Comparison of ENCODE assay signal across 21 cellular contexts in the genomic region with DNA sequence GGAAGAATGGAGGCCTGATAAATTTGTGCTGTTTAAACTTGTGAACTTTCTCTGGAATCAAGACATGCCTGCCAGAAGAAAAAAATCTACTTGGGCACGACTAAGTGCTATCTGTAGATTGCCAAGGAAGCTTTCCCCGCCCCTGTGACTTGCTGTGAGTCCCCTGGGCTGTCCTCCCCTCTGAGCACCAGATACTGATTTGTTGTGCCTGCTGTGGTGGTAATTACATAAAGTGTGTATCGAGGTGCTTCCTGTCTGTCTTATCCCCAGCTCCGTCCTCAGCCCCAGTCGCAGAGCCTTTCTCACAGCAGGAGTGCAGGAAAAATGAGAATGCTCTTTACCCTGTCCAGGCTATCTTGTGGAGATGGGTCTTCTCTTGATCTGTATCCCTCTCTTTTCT. TPM values are rescaled to one million over a fixed set of nuclear protein-coding genes. Genes with fewer than 3 reads are reported as not detected.
A peak's percentile ranks its signal among the peaks of the same experiment; 100 is the strongest.
DNase-seq lines count a peak whose midpoint lies in the region; ATAC-seq and TF ChIP-seq lines count a peak whose summit lies in the region.
"Had no signal": no experiment of that assay in that cellular context is flagged by ENCODE, and none has a peak within 500 bp of the region (broad histone marks: within the 10 kb centered on the region; RNA-seq: fewer than 3 reads in every experiment).

No MANE protein-coding gene starts in this region.

- H3K4me1 Mint-ChIP-seq in glutamatergic neuron (ENCODE audit: low read depth, unreplicated experiment) = peaks cover 35% of the 10 kb centered on the region
- H3K4me1 Mint-ChIP-seq in activated CD4-positive, alpha-beta memory T cell treated with anti-CD3 and anti-CD28 coated beads, Interleukin-2, amount 10 ng/mL, durations not matched to agents 7 days and 5 days = no peaks in the 10 kb centered on the region
- H3K4me1 Mint-ChIP-seq in naive thymus-derived CD8-positive, alpha-beta T cell = peaks cover 0 to 5% (median 0%) of the 10 kb centered on the region in 4 donors
- H3K4me1 Mint-ChIP-seq: activated naive CD8-positive, alpha-beta T cell treated with anti-CD3 and anti-CD28 coated beads, Interleukin-2, amount 50 U/mL, for 24 hours; activated T-helper 17 cell treated with anti-CD3 and anti-CD28 coated beads, Interleukin-2, amount 50 U/mL, for 72 hours had no signal

- H3K27me3 Mint-ChIP-seq in glutamatergic neuron (ENCODE audit: unreplicated experiment) = no peaks in the 10 kb centered on the region
- peaks cover 9% of the 10 kb centered on the region for H3K27me3 Mint-ChIP-seq in activated CD4-positive, alpha-beta memory T cell treated with anti-CD3 and anti-CD28 coated beads, Interleukin-2, amount 10 ng/mL, durations not matched to agents 7 days and 5 days
- H3K27me3 Mint-ChIP-seq in naive thymus-derived CD8-positive, alpha-beta T cell = peaks cover 0 to 28% (median 4%) of the 10 kb centered on the region in 5 donors

- POLR2A ChIA-PET in activated CD4-positive, alpha-beta memory T cell treated with anti-CD3 and anti-CD28 coated beads, Interleukin-2, amount 10 ng/mL, durations not matched to agents 7 days and 5 days (lab: Charles Lee) = no interaction called here
- POLR2A ChIA-PET in naive thymus-derived CD8-positive, alpha-beta T cell (lab: Charles Lee) = no interaction called here

- H3K27me3 ChIP-seq in sigmoid colon = no peaks in the 10 kb centered on the region
- H3K27me3 ChIP-seq: gastrocnemius medialis, left lung had no signal

- TF ChIP-seq CTCF in glutamatergic neuron (IDR thresholded peaks at IDR 0.05; ENCODE audit: partially characterized antibody, unreplicated experiment) = no peak
- no peak for TF ChIP-seq CTCF in sigmoid colon (IDR thresholded peaks at IDR 0.05)

- peaks cover 4% of the 10 kb centered on the region for H3K9me3 Mint-ChIP-seq in glutamatergic neuron (ENCODE audit: unreplicated experiment)
- no peaks in the 10 kb centered on the region for H3K9me3 Mint-ChIP-seq in activated CD4-positive, alpha-beta memory T cell treated with anti-CD3 and anti-CD28 coated beads, Interleukin-2, amount 10 ng/mL, durations not matched to agents 7 days and 5 days
- H3K9me3 Mint-ChIP-seq in naive thymus-derived CD8-positive, alpha-beta T cell = no peaks in the 10 kb centered on the region
- H3K9me3 Mint-ChIP-seq: activated naive CD8-positive, alpha-beta T cell treated with anti-CD3 and anti-CD28 coated beads, Interleukin-2, amount 50 U/mL, for 24 hours; activated T-helper 17 cell treated with anti-CD3 and anti-CD28 coated beads, Interleukin-2, amount 50 U/mL, for 72 hours had no signal

- no peak overlapping the region for H3K4me3 ChIP-seq in sigmoid colon
- H3K4me3 ChIP-seq: gastrocnemius medialis, left lung, skin epidermis had no signal

- CTCF ChIA-PET in activated CD4-positive, alpha-beta memory T cell treated with anti-CD3 and anti-CD28 coated beads, Interleukin-2, amount 10 ng/mL, durations not matched to agents 7 days and 5 days (lab: Charles Lee) = interaction anchor here (0.6 kb wide), 1 partner anchor 853 kb away, joined by 3 read pairs; no protein-coding TSS in a partner anchor

- WGBS in sigmoid colon, 2 donors = 67 to 71% methylated on average over 5 of the region's 5 CpGs

- no peak for TF ChIP-seq POLR2A in sigmoid colon (IDR thresholded peaks at IDR 0.05)

- H3K27ac Mint-ChIP-seq in glutamatergic neuron (ENCODE audit: unreplicated experiment) = peak overlapping the region; percentile 36
- H3K27ac Mint-ChIP-seq in activated CD4-positive, alpha-beta memory T cell treated with anti-CD3 and anti-CD28 coated beads, Interleukin-2, amount 10 ng/mL, durations not matched to agents 7 days and 5 days = no peak overlapping the region
- H3K27ac Mint-ChIP-seq in naive thymus-derived CD8-positive, alpha-beta T cell = no peak overlapping the region
- H3K27ac Mint-ChIP-seq: activated naive CD8-positive, alpha-beta T cell treated with anti-CD3 and anti-CD28 coated beads, Interleukin-2, amount 50 U/mL, for 24 hours; activated T-helper 17 cell treated with anti-CD3 and anti-CD28 coated beads, Interleukin-2, amount 50 U/mL, for 72 hours; T-helper 17 cell had no signal

- H3K4me1 ChIP-seq in sigmoid colon = peaks cover 0 to 93% (median 78%) of the 10 kb centered on the region in 4 donors
- H3K4me1 ChIP-seq: parathyroid adenoma had no signal

- H3K36me3 Mint-ChIP-seq in glutamatergic neuron (ENCODE audit: unreplicated experiment) = no peaks in the 10 kb centered on the region
- H3K36me3 Mint-ChIP-seq in activated CD4-positive, alpha-beta memory T cell treated with anti-CD3 and anti-CD28 coated beads, Interleukin-2, amount 10 ng/mL, durations not matched to agents 7 days and 5 days (ENCODE audit: low read depth) = no peaks in the 10 kb centered on the region
- H3K36me3 Mint-ChIP-seq in naive thymus-derived CD8-positive, alpha-beta T cell = no peaks in the 10 kb centered on the region

- intact Hi-C loops in sigmoid colon (cut with DNase I) = no loop called here

- TF ChIP-seq EP300 in sigmoid colon (IDR thresholded peaks at IDR 0.05) = no peak

- H3K27ac ChIP-seq in sigmoid colon = peak overlapping the region; percentile 54 to 82 (median 62)
- H3K27ac ChIP-seq: 22Rv1, C4-2B, epithelial cell of prostate, gastrocnemius medialis, left lung, parathyroid adenoma, skin epidermis had no signal

- no peak for ATAC-seq in naive thymus-derived CD8-positive, alpha-beta T cell
- ATAC-seq in GM19351 (IDR thresholded peaks at IDR 0.05; ENCODE audit: unreplicated experiment) = no peak
- ATAC-seq: activated naive CD8-positive, alpha-beta T cell treated with anti-CD3 and anti-CD28 coated beads, Interleukin-2, amount 50 U/mL, for 24 hours; activated T-helper 17 cell treated with anti-CD3 and anti-CD28 coated beads, Interleukin-2, amount 50 U/mL, for 72 hours; left lung; T-helper 17 cell had no signal

- no peaks in the 10 kb centered on the region for H3K36me3 ChIP-seq in sigmoid colon
- H3K36me3 ChIP-seq: gastrocnemius medialis, left lung had no signal

- no peaks in the 10 kb centered on the region for H3K9me3 ChIP-seq in sigmoid colon
- H3K9me3 ChIP-seq: gastrocnemius medialis, left lung had no signal

- DNase-seq in NCI-H2107 treated with DMSO at 0.1 percent for 48 hours (lab: John Stamatoyannopoulos, UW; ENCODE audit: unreplicated experiment) = peak; percentile 34
- DNase-seq in NCI-H2107 (lab: John Stamatoyannopoulos, UW) = no peak
- DNase-seq in NCI-H2227 treated with DMSO at 0.1 percent for 48 hours (lab: John Stamatoyannopoulos, UW) = peak; percentile 72
- peak; percentile 19 for DNase-seq in glutamatergic neuron
- DNase-seq in sigmoid colon = no peak
- no peak for DNase-seq in activated CD4-positive, alpha-beta memory T cell treated with anti-CD3 and anti-CD28 coated beads, Interleukin-2, amount 10 ng/mL, durations not matched to agents 7 days and 5 days
- DNase-seq in naive thymus-derived CD8-positive, alpha-beta T cell = no peak
- DNase-seq: activated naive CD8-positive, alpha-beta T cell treated with anti-CD3 and anti-CD28 coated beads, Interleukin-2, amount 50 U/mL, for 24 hours; gastrocnemius medialis; left lung; NCI-H1105 treated with DMSO at 0.1 percent for 48 hours; stimulated activated CD4-positive, alpha-beta T cell treated with anti-CD3 and anti-CD28 coated beads, Interleukin-4, amount 100 ng/mL, for 1 hour; substantia nigra; T-helper 17 cell had no signal

- peak overlapping the region; percentile 61 for H3K4me3 Mint-ChIP-seq in glutamatergic neuron (ENCODE audit: unreplicated experiment)
- H3K4me3 Mint-ChIP-seq in activated CD4-positive, alpha-beta memory T cell treated with anti-CD3 and anti-CD28 coated beads, Interleukin-2, amount 10 ng/mL, durations not matched to agents 7 days and 5 days = no peak overlapping the region
- H3K4me3 Mint-ChIP-seq in naive thymus-derived CD8-positive, alpha-beta T cell = no peak overlapping the region
- H3K4me3 Mint-ChIP-seq: activated naive CD8-positive, alpha-beta T cell treated with anti-CD3 and anti-CD28 coated beads, Interleukin-2, amount 50 U/mL, for 24 hours; activated T-helper 17 cell treated with anti-CD3 and anti-CD28 coated beads, Interleukin-2, amount 50 U/mL, for 72 hours; T-helper 17 cell had no signal

RNA-seq across cellular contexts. Expression of a gene that starts 53.9 kb away (rescaled TPM):
- total RNA-seq in glutamatergic neuron (ENCODE audit: unreplicated experiment) (281 TPM), sigmoid colon (100 to 1,000 TPM; 119 to 300 (median 181) TPM)
- polyA plus RNA-seq in sigmoid colon = 10 to 100 TPM; 34.8 to 56.4 (median 53.2) TPM
- 1 to 10 TPM; 8.1 to 8.3 TPM for total RNA-seq in activated CD4-positive, alpha-beta memory T cell treated with anti-CD3 and anti-CD28 coated beads, Interleukin-2, amount 10 ng/mL, durations not matched to agents 7 days and 5 days
- total RNA-seq in naive thymus-derived CD8-positive, alpha-beta T cell = 1 to 10 TPM; 6.8 to 8.3 TPM
- polyA plus RNA-seq in naive thymus-derived CD8-positive, alpha-beta T cell = 1 to 10 TPM in 1 of 3 donors, under 1 TPM in 1, not detected in 1; 0.69 to 1.2 TPM

Comparison
In these comparisons a context has a peak if more than half of its experiments do, and no peak if none do; other contexts are left out.
1. DNase-seq: peak in NCI-H2107 treated with DMSO at 0.1 percent for 48 hours (single experiment), NCI-H2227 treated with DMSO at 0.1 percent for 48 hours (single experiment) and glutamatergic neuron (single experiment); none in NCI-H2107 (single experiment), sigmoid colon (single experiment), activated CD4-positive, alpha-beta memory T cell treated with anti-CD3 and anti-CD28 coated beads, Interleukin-2, amount 10 ng/mL, durations not matched to agents 7 days and 5 days (single experiment) and naive thymus-derived CD8-positive, alpha-beta T cell (0 of 10).
2. RNA of a gene that starts 53.9 kb away (total RNA-seq): 281 TPM in glutamatergic neuron (single experiment) and 119 to 300 TPM in sigmoid colon; 8.1 to 8.3 TPM in activated CD4-positive, alpha-beta memory T cell treated with anti-CD3 and anti-CD28 coated beads, Interleukin-2, amount 10 ng/mL, durations not matched to agents 7 days and 5 days and 6.8 to 8.3 TPM in naive thymus-derived CD8-positive, alpha-beta T cell; every median in the first group is over 10 times any median in the second.